ENCODE assay signal across 9 cellular contexts in the genomic region with DNA sequence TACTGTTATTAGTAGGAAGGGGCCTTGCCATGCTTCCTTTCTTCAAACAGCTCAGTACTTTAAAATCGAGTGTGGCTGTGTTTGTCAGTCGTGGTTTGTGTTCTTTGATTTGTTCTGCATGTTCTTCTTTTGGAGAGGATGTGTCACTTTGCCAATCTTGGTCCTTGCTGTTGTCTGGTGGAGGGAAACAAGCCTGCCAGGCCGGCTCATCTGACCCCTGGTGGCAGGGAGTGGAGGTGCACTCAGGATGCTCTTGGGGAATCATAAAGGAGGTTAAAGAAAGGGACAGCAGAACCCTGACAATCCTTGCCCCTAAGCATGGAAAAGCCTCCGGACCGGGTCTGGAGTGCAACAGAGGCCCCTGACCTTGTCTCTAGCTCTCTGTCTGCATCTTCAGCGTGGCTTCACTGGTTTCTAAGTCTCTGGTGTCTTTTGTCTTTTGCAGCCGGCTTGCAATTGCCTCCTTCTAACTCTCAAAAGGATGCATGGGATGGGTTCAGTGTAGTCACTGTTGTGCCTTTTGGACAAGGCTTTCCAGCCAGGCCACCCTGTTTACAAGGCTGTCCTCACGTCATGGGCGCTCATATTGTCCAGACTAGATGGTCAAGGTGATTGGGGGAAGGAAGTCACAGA.
DNase-seq lines count a peak whose midpoint lies in the region; TF ChIP-seq lines count a peak whose summit lies in the region.
"Had no signal": no experiment of that assay in that cellular context is flagged by ENCODE, and none has a peak within 500 bp of the region (broad histone marks: within the 10 kb centered on the region; RNA-seq: fewer than 3 reads in every experiment).

No MANE protein-coding gene starts in this region.

- H3K4me1 ChIP-seq in HEK293 (ENCODE audit: control insufficient read depth, insufficient read depth, low read length): peaks cover 4% of the 10 kb centered on the region; the same call in 1 of the 2 replicates
- H3K4me1 ChIP-seq in breast epithelium: no peaks in the 10 kb centered on the region
- H3K4me1 ChIP-seq: BLaER1 had no signal

- CTCF ChIA-PET in HEK293 (lab: Yijun Ruan, JAX): interaction anchor here (0.5 to 3.2 kb wide), 19 partner anchors 10 to 755 kb away, joined by 3 to 15 read pairs (median 3); no protein-coding TSS in a partner anchor

- H3K36me3 ChIP-seq in HEK293 (ENCODE audit: control insufficient read depth in 2 of 2, insufficient read depth in 1 of 2, low read length in 2 of 2) (no peaks in the 10 kb centered on the region), breast epithelium (no peaks in the 10 kb centered on the region), kidney epithelial cell (ENCODE audit: control insufficient read depth, insufficient read depth, low read length) (no peaks in the 10 kb centered on the region)
- H3K36me3 ChIP-seq: BLaER1 had no signal

- peak; percentile 72 for DNase-seq in NCI-H1436 (lab: John Stamatoyannopoulos, UW)
- DNase-seq in NCI-H1436 treated with DMSO at 0.1 percent for 48 hours (lab: John Stamatoyannopoulos, UW): no peak
- DNase-seq in NCI-H1092 (lab: John Stamatoyannopoulos, UW): peak; percentile 70
- peak; percentile 55 to 82 for DNase-seq in breast epithelium (ENCODE audit: low spot score in 2 of 2)
- DNase-seq in kidney epithelial cell (ENCODE audit: low read depth): no peak
- peak; percentile 68 to 72 for DNase-seq in stimulated activated CD4-positive, alpha-beta T cell treated with anti-CD3 and anti-CD28 coated beads, Interleukin-2, amount 100 ng/mL, for 48 hours

- intact Hi-C loops in breast epithelium (cut with DNase I; ENCODE audit: low total_unique reads): no loop called here

- H3K4me3 ChIP-seq in HEK293 (ENCODE audit: low read depth, low read length) (no peak overlapping the region), breast epithelium (no peak overlapping the region), kidney epithelial cell (ENCODE audit: low read depth, low read length) (no peak overlapping the region)
- H3K4me3 ChIP-seq: BLaER1 had no signal

- H3K27ac ChIP-seq in HEK293 (ENCODE audit: extremely low read depth, low read depth, low read length) (no peak overlapping the region), VCaP (peak overlapping the region; percentile 30), breast epithelium (no peak overlapping the region)
- H3K27ac ChIP-seq: BLaER1 had no signal

- POLR2A ChIA-PET in HEK293 (lab: Yijun Ruan, JAX): no interaction called here

- H3K27me3 ChIP-seq in breast epithelium: no peaks in the 10 kb centered on the region
- H3K27me3 ChIP-seq in kidney epithelial cell (ENCODE audit: control insufficient read depth, insufficient read depth, low read length): no peaks in the 10 kb centered on the region
- H3K27me3 ChIP-seq: BLaER1 had no signal

- TF ChIP-seq CTCF in HEK293 (tag by site-specific recombination; IDR thresholded peaks at IDR 0.05) (peak; percentile 80), VCaP (conservative IDR thresholded peaks at IDR 0.05) (peak; percentile 81), breast epithelium (IDR thresholded peaks at IDR 0.05) (peak; percentile 79 to 89 (median 84)), kidney epithelial cell (IDR thresholded peaks at IDR 0.05; ENCODE audit: insufficient read depth, low read length, poor library complexity, severe bottlenecking) (peak; percentile 94)

- no peak for TF ChIP-seq POLR2A in breast epithelium (IDR thresholded peaks at IDR 0.05)

- no peaks in the 10 kb centered on the region for H3K9me3 ChIP-seq in HEK293 (ENCODE audit: control insufficient read depth, insufficient read depth, low read depth, low read length)
- H3K9me3 ChIP-seq in breast epithelium: no peaks in the 10 kb centered on the region
- H3K9me3 ChIP-seq: BLaER1 had no signal

TF ChIP-seq in HEK293, 187 proteins besides CTCF, POLR2A, EP300 and RAD21:
- TF ChIP-seq ZNF660 (tag by site-specific recombination; IDR thresholded peaks at IDR 0.05): 0 out of 2 replicates have a peak, but pooled peaks have one; percentile 17
- no peak for TF ChIP-seq KLF8 (tag by site-specific recombination; IDR thresholded peaks at IDR 0.05)
- peak; percentile 26 for TF ChIP-seq ZNF654 (tag by site-specific recombination; IDR thresholded peaks at IDR 0.05; ENCODE audit: low read depth)

Comparison
In these comparisons a context has a peak if more than half of its experiments do, and no peak if none do; other contexts are left out.
1. DNase-seq: peak in NCI-H1436 (single experiment), NCI-H1092 (single experiment), breast epithelium (2 of 2) and stimulated activated CD4-positive, alpha-beta T cell treated with anti-CD3 and anti-CD28 coated beads, Interleukin-2, amount 100 ng/mL, for 48 hours (2 of 2); none in NCI-H1436 treated with DMSO at 0.1 percent for 48 hours (single experiment) and kidney epithelial cell (single experiment).
2. Peak in every context shown above with its lines, with median percentiles within 50 percentile points of each other: CTCF ChIP-seq.